1 cellular context compared by ENCODE assay signal in the genomic region with DNA sequence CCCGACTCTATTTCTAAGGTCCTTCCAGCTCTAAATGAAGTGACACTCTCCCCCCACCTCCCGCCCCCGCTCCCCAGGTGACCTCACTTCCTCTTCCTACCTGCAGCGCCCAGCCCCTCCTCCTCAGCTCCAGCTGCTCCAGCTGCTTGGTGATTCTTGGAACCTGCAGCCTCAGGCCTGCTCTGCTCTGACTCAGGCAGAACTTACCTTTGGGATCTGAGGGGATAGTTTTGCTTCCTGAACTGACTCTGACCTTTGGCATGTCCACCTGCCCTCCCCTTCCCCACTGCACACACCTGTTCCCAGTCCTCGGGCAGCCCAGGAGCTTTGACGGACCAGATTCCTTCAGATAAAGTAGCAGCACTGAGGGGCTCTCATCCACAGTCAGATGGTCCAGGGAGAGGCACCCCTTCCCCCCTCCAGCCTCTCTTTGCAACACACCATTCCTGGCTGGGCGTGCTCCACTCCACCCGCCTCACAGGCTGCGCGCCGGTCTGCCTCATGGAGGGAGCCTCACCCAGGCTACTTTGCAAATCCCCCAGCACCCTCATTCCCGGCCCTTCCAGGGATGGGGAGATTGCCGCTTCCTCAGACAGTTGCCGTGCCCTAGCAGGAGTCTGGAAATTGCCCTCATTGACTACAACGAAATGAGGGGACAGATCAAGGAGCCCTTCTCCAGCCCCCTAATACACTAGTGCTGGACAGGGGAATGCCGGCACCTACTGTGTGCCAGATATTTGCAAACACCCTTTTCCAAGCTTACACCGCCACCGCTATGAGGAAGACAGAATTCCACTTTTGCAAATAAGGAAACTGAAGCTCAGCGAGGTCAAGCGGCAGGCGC.
TF ChIP-seq lines count a peak whose summit lies in the region.

No MANE protein-coding gene starts in this region.

TF ChIP-seq in GM12878, 131 proteins besides CTCF, POLR2A, EP300 and RAD21 (continued from another document):
- TF ChIP-seq BCLAF1 (IDR thresholded peaks at IDR 0.05) (no peak), SUZ12 (IDR thresholded peaks at IDR 0.05; ENCODE audit: unreplicated experiment) (no peak), CBX5 (IDR thresholded peaks at IDR 0.05; ENCODE audit: low read depth) (no peak), MEF2A (IDR thresholded peaks at IDR 0.05; ENCODE audit: insufficient read depth, low read depth, low read length) (no peak), ETV6 (conservative IDR thresholded peaks at IDR 0.05 in 1 of 2, IDR thresholded peaks at IDR 0.05 in 1 of 2; ENCODE audit: borderline replicate concordance in 1 of 2, low read depth in 1 of 2) (no peak), EGR1 (IDR thresholded peaks at IDR 0.05; ENCODE audit: borderline replicate concordance in 1 of 2, low read depth in 2 of 2, low read length in 2 of 2) (peak; percentile 13 to 98), NKRF (conservative IDR thresholded peaks at IDR 0.05) (peak; percentile 29), SMAD1 (IDR thresholded peaks at IDR 0.05; ENCODE audit: low read depth, partially characterized antibody) (no peak), ZNF217 (IDR thresholded peaks at IDR 0.05) (no peak), GABPA (IDR thresholded peaks at IDR 0.05; ENCODE audit: low read depth) (no peak), SPI1 (IDR thresholded peaks at IDR 0.05; ENCODE audit: borderline replicate concordance, insufficient read depth, low read depth, low read length) (peak; percentile 70), ATF7 (IDR thresholded peaks at IDR 0.05; ENCODE audit: low read depth) (peak; percentile 70; the same call in 1 of the 2 replicates), FOXM1 (IDR thresholded peaks at IDR 0.05; ENCODE audit: low read depth, low read length) (no peak), RB1 (IDR thresholded peaks at IDR 0.05; ENCODE audit: borderline replicate concordance) (no peak), NRF1 (conservative IDR thresholded peaks at IDR 0.05; ENCODE audit: low read depth, low read length) (no peak), RCOR1 (conservative IDR thresholded peaks at IDR 0.05; ENCODE audit: low read depth, low read length) (no peak), REST (IDR thresholded peaks at IDR 0.05; ENCODE audit: low read depth, low read length) (no peak), RBBP5 (conservative IDR thresholded peaks at IDR 0.05) (no peak)
- TF ChIP-seq, protein P1, sequence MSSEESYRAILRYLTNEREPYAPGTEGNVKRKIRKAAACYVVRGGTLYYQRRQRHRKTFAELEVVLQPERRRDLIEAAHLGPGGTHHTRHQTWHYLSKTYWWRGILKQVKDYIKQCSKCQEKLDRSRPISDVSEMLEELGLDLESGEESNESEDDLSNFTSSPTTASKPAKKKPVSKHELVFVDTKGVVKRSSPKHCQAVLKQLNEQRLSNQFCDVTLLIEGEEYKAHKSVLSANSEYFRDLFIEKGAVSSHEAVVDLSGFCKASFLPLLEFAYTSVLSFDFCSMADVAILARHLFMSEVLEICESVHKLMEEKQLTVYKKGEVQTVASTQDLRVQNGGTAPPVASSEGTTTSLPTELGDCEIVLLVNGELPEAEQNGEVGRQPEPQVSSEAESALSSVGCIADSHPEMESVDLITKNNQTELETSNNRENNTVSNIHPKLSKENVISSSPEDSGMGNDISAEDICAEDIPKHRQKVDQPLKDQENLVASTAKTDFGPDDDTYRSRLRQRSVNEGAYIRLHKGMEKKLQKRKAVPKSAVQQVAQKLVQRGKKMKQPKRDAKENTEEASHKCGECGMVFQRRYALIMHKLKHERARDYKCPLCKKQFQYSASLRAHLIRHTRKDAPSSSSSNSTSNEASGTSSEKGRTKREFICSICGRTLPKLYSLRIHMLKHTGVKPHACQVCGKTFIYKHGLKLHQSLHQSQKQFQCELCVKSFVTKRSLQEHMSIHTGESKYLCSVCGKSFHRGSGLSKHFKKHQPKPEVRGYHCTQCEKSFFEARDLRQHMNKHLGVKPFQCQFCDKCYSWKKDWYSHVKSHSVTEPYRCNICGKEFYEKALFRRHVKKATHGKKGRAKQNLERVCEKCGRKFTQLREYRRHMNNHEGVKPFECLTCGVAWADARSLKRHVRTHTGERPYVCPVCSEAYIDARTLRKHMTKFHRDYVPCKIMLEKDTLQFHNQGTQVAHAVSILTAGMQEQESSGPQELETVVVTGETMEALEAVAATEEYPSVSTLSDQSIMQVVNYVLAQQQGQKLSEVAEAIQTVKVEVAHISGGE (CRISPR knock-in tag; IDR thresholded peaks at IDR 0.05) = no peak
